ENCODE assay signal across 1 cellular context in genomic region chr15:96320703-96321421, GRCh38.
TF ChIP-seq lines count a peak whose summit lies in the region.

No MANE protein-coding gene starts in this region.

TF ChIP-seq in HepG2, 621 proteins besides CTCF, POLR2A, EP300 and RAD21:
- no peak for TF ChIP-seq LRRFIP1 (CRISPR knock-in tag; conservative IDR thresholded peaks at IDR 0.05)
- no peak for TF ChIP-seq SIN3B (IDR thresholded peaks at IDR 0.05; ENCODE audit: low read length)
- no peak for TF ChIP-seq ZNF709 (CRISPR knock-in tag; IDR thresholded peaks at IDR 0.05)
- no peak for TF ChIP-seq SIX1 (CRISPR knock-in tag; IDR thresholded peaks at IDR 0.05; ENCODE audit: borderline replicate concordance)
- no peak for TF ChIP-seq GPBP1L1 (CRISPR knock-in tag; IDR thresholded peaks at IDR 0.05)
- no peak for TF ChIP-seq MAFF (IDR thresholded peaks at IDR 0.05; ENCODE audit: low read depth, low read length)
- no peak for TF ChIP-seq ZNF136 (CRISPR knock-in tag; IDR thresholded peaks at IDR 0.05; ENCODE audit: low read depth)
- TF ChIP-seq ZNF260 (CRISPR knock-in tag; IDR thresholded peaks at IDR 0.05; ENCODE audit: borderline replicate concordance, low read depth): no peak
- TF ChIP-seq TFE3 (CRISPR knock-in tag; IDR thresholded peaks at IDR 0.05): no peak
- no peak for TF ChIP-seq MLLT10 (CRISPR knock-in tag; IDR thresholded peaks at IDR 0.05)
- TF ChIP-seq MAZ (IDR thresholded peaks at IDR 0.05; ENCODE audit: borderline replicate concordance, low read depth, low read length): no peak
- TF ChIP-seq MAZ (CRISPR knock-in tag; IDR thresholded peaks at IDR 0.05; ENCODE audit: low read depth): no peak
- no peak for TF ChIP-seq FOXC1 (CRISPR knock-in tag; IDR thresholded peaks at IDR 0.05; ENCODE audit: borderline replicate concordance)
- TF ChIP-seq NCOA2 (CRISPR knock-in tag; IDR thresholded peaks at IDR 0.05): no peak
- no peak for TF ChIP-seq ZNF430 (CRISPR knock-in tag; IDR thresholded peaks at IDR 0.05)
- TF ChIP-seq ZBTB4 (CRISPR knock-in tag; IDR thresholded peaks at IDR 0.05; ENCODE audit: borderline replicate concordance): no peak
- TF ChIP-seq GZF1 (CRISPR knock-in tag; IDR thresholded peaks at IDR 0.05): no peak
